In genomic region chr12:46263140-46264017, GRCh38 we compare ENCODE assay signal across 10 cellular contexts. TPM values are rescaled to one million over a fixed set of nuclear protein-coding genes. Genes with fewer than 3 reads are reported as not detected.
DNase-seq lines count a peak whose midpoint lies in the region; ATAC-seq and TF ChIP-seq lines count a peak whose summit lies in the region.
"Had no signal": no experiment of that assay in that cellular context is flagged by ENCODE, and none has a peak within 500 bp of the region (broad histone marks: within the 10 kb centered on the region; RNA-seq: fewer than 3 reads in every experiment).

No MANE protein-coding gene starts in this region.

- H3K4me3 Mint-ChIP-seq in activated T-cell treated with anti-CD3 and anti-CD28 coated beads, Interleukin-2, amount 50 U/mL, for 72 hours: peak overlapping the region; percentile 64 to 71
- peak overlapping the region; percentile 41 for H3K4me3 Mint-ChIP-seq in WTC11
- peak overlapping the region; percentile 73 to 80 for H3K4me3 Mint-ChIP-seq in stimulated activated naive B cell treated with anti-CD40 and anti-IgM and Interleukin-4, amounts not matched to agents 10 μg/mL and 1 μg/mL and 100 μg/mL, for 72 hours

- POLR2A ChIA-PET in WTC11 (lab: Charles Lee): interaction anchor here (0.6 kb wide), 1 partner anchor 108 kb away, joined by 3 read pairs; no protein-coding TSS in a partner anchor

- H3K36me3 ChIP-seq in cardiac muscle cell: no peaks in the 10 kb centered on the region

- peaks cover 65% of the 10 kb centered on the region for H3K4me1 ChIP-seq in cardiac muscle cell (ENCODE audit: low read depth)

- no peak for ATAC-seq in activated T-cell treated with anti-CD3 and anti-CD28 coated beads, Interleukin-2, amount 50 U/mL, for 72 hours (replicated peaks in 1 of 2)
- ATAC-seq in WTC11: no peak
- ATAC-seq in stimulated activated naive B cell treated with anti-CD40 and anti-IgM and Interleukin-4, amounts not matched to agents 10 μg/mL and 1 μg/mL and 100 μg/mL, for 72 hours (replicated peaks): no peak
- ATAC-seq in sciatic nerve: no peak

- no peaks in the 10 kb centered on the region for H3K27me3 Mint-ChIP-seq in activated T-cell treated with anti-CD3 and anti-CD28 coated beads, Interleukin-2, amount 50 U/mL, for 72 hours (ENCODE audit: low read depth)
- H3K27me3 Mint-ChIP-seq in WTC11 (ENCODE audit: low read depth): no peaks in the 10 kb centered on the region
- no peaks in the 10 kb centered on the region for H3K27me3 Mint-ChIP-seq in stimulated activated naive B cell treated with anti-CD40 and anti-IgM and Interleukin-4, amounts not matched to agents 10 μg/mL and 1 μg/mL and 100 μg/mL, for 72 hours

- no peak overlapping the region for H3K4me3 ChIP-seq in cardiac muscle cell

- no peaks in the 10 kb centered on the region for H3K9me3 Mint-ChIP-seq in activated T-cell treated with anti-CD3 and anti-CD28 coated beads, Interleukin-2, amount 50 U/mL, for 72 hours
- no peaks in the 10 kb centered on the region for H3K9me3 Mint-ChIP-seq in WTC11
- no peaks in the 10 kb centered on the region for H3K9me3 Mint-ChIP-seq in stimulated activated naive B cell treated with anti-CD40 and anti-IgM and Interleukin-4, amounts not matched to agents 10 μg/mL and 1 μg/mL and 100 μg/mL, for 72 hours

- CTCF ChIA-PET in WTC11 (lab: Charles Lee): interaction anchor here (0.6 to 1.0 kb wide), 3 partner anchors 104 to 335 kb away, joined by 3 read pairs; no protein-coding TSS in a partner anchor

- H3K9me3 ChIP-seq in cardiac muscle cell (ENCODE audit: low read depth): no peaks in the 10 kb centered on the region

- TF ChIP-seq CTCF in WTC11 (IDR thresholded peaks at IDR 0.05) (no peak), cardiac muscle cell (IDR thresholded peaks at IDR 0.05; ENCODE audit: low read depth, low read length) (peak; percentile 24)

- H3K4me1 Mint-ChIP-seq in activated T-cell treated with anti-CD3 and anti-CD28 coated beads, Interleukin-2, amount 50 U/mL, for 72 hours (ENCODE audit: low read depth): peaks cover 5% of the 10 kb centered on the region
- peaks cover 19% of the 10 kb centered on the region for H3K4me1 Mint-ChIP-seq in WTC11
- peaks cover 6 to 19% of the 10 kb centered on the region in 2 donors for H3K4me1 Mint-ChIP-seq in stimulated activated naive B cell treated with anti-CD40 and anti-IgM and Interleukin-4, amounts not matched to agents 10 μg/mL and 1 μg/mL and 100 μg/mL, for 72 hours

- peak overlapping the region; percentile 98 for H3K27ac ChIP-seq in cardiac muscle cell

- intact Hi-C loops in sciatic nerve (cut with DNase I): no loop called here

- H3K27me3 ChIP-seq in cardiac muscle cell: no peaks in the 10 kb centered on the region

- peak overlapping the region; percentile 82 for H3K27ac Mint-ChIP-seq in activated T-cell treated with anti-CD3 and anti-CD28 coated beads, Interleukin-2, amount 50 U/mL, for 72 hours
- peak overlapping the region; percentile 94 for H3K27ac Mint-ChIP-seq in WTC11
- peak overlapping the region; percentile 88 for H3K27ac Mint-ChIP-seq in stimulated activated naive B cell treated with anti-CD40 and anti-IgM and Interleukin-4, amounts not matched to agents 10 μg/mL and 1 μg/mL and 100 μg/mL, for 72 hours

- peaks cover 5 to 16% of the 10 kb centered on the region in 2 donors for H3K36me3 Mint-ChIP-seq in activated T-cell treated with anti-CD3 and anti-CD28 coated beads, Interleukin-2, amount 50 U/mL, for 72 hours (ENCODE audit: insufficient read depth in 2 of 2)
- peaks cover 6% of the 10 kb centered on the region; the same call in 1 of the 2 replicates for H3K36me3 Mint-ChIP-seq in WTC11
- H3K36me3 Mint-ChIP-seq in stimulated activated naive B cell treated with anti-CD40 and anti-IgM and Interleukin-4, amounts not matched to agents 10 μg/mL and 1 μg/mL and 100 μg/mL, for 72 hours: peaks cover 12 to 19% of the 10 kb centered on the region in 2 donors

- DNase-seq in activated T-cell treated with anti-CD3 and anti-CD28 coated beads, Interleukin-2, amount 50 U/mL, for 72 hours: no peak
- no peak for DNase-seq in activated T-cell treated with anti-CD3 and anti-CD28 coated beads, Interleukin-2, amount 50 U/mL, for 48 hours
- DNase-seq in WTC11 (ENCODE audit: low spot score) (no peak), cardiac muscle cell (ENCODE audit: low read depth in 1 of 2, low spot score in 1 of 2) (no peak), SW 1271 (lab: John Stamatoyannopoulos, UW) (no peak), GDM1 (lab: John Stamatoyannopoulos, UW) (no peak), sciatic nerve (ENCODE audit: low spot score) (no peak)
- no peak for DNase-seq in stimulated activated naive B cell treated with anti-CD40 and anti-IgM and Interleukin-4, amounts not matched to agents 10 μg/mL and 1 μg/mL and 100 μg/mL, for 72 hours
- DNase-seq: activated CD4-positive, alpha-beta T cell treated with anti-CD3 and anti-CD28 coated beads, Interleukin-2, amount 50 U/mL, for 4 hours; NCI-H226 had no signal

TF ChIP-seq in WTC11, 78 proteins besides CTCF, POLR2A, EP300 and RAD21 (continues in another document):
- TF ChIP-seq, protein P1, sequence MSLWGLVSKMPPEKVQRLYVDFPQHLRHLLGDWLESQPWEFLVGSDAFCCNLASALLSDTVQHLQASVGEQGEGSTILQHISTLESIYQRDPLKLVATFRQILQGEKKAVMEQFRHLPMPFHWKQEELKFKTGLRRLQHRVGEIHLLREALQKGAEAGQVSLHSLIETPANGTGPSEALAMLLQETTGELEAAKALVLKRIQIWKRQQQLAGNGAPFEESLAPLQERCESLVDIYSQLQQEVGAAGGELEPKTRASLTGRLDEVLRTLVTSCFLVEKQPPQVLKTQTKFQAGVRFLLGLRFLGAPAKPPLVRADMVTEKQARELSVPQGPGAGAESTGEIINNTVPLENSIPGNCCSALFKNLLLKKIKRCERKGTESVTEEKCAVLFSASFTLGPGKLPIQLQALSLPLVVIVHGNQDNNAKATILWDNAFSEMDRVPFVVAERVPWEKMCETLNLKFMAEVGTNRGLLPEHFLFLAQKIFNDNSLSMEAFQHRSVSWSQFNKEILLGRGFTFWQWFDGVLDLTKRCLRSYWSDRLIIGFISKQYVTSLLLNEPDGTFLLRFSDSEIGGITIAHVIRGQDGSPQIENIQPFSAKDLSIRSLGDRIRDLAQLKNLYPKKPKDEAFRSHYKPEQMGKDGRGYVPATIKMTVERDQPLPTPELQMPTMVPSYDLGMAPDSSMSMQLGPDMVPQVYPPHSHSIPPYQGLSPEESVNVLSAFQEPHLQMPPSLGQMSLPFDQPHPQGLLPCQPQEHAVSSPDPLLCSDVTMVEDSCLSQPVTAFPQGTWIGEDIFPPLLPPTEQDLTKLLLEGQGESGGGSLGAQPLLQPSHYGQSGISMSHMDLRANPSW (CRISPR knock-in tag; conservative IDR thresholded peaks at IDR 0.05; ENCODE audit: low read depth): no peak
- TF ChIP-seq ZBTB21 (CRISPR knock-in tag; IDR thresholded peaks at IDR 0.05; ENCODE audit: borderline replicate concordance): no peak
- no peak for TF ChIP-seq ZMAT4 (CRISPR knock-in tag; IDR thresholded peaks at IDR 0.05)
- no peak for TF ChIP-seq MXD4 (CRISPR knock-in tag; IDR thresholded peaks at IDR 0.05; ENCODE audit: borderline replicate concordance)
- TF ChIP-seq SMAD4 (CRISPR knock-in tag; IDR thresholded peaks at IDR 0.05): no peak
- no peak for TF ChIP-seq KAT7 (CRISPR knock-in tag; IDR thresholded peaks at IDR 0.05; ENCODE audit: borderline replicate concordance)
- no peak for TF ChIP-seq JAZF1 (CRISPR knock-in tag; IDR thresholded peaks at IDR 0.05)
- no peak for TF ChIP-seq SOX15 (CRISPR knock-in tag; IDR thresholded peaks at IDR 0.05)
- TF ChIP-seq, protein P2, sequence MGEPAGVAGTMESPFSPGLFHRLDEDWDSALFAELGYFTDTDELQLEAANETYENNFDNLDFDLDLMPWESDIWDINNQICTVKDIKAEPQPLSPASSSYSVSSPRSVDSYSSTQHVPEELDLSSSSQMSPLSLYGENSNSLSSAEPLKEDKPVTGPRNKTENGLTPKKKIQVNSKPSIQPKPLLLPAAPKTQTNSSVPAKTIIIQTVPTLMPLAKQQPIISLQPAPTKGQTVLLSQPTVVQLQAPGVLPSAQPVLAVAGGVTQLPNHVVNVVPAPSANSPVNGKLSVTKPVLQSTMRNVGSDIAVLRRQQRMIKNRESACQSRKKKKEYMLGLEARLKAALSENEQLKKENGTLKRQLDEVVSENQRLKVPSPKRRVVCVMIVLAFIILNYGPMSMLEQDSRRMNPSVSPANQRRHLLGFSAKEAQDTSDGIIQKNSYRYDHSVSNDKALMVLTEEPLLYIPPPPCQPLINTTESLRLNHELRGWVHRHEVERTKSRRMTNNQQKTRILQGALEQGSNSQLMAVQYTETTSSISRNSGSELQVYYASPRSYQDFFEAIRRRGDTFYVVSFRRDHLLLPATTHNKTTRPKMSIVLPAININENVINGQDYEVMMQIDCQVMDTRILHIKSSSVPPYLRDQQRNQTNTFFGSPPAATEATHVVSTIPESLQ (CRISPR knock-in tag; IDR thresholded peaks at IDR 0.05): no peak
- no peak for TF ChIP-seq OVOL2 (CRISPR knock-in tag; IDR thresholded peaks at IDR 0.05; ENCODE audit: borderline replicate concordance)
- TF ChIP-seq, protein P3, sequence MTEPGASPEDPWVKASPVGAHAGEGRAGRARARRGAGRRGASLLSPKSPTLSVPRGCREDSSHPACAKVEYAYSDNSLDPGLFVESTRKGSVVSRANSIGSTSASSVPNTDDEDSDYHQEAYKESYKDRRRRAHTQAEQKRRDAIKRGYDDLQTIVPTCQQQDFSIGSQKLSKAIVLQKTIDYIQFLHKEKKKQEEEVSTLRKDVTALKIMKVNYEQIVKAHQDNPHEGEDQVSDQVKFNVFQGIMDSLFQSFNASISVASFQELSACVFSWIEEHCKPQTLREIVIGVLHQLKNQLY (CRISPR knock-in tag; IDR thresholded peaks at IDR 0.05): no peak
- no peak for TF ChIP-seq ETV6 (CRISPR knock-in tag; IDR thresholded peaks at IDR 0.05)
- no peak for TF ChIP-seq ZNF263 (CRISPR knock-in tag; IDR thresholded peaks at IDR 0.05; ENCODE audit: low read depth)

RNA-seq across cellular contexts. Expression of gene SLC38A1, which starts 5.5 kb away (rescaled TPM):
- total RNA-seq in activated T-cell treated with anti-CD3 and anti-CD28 coated beads, Interleukin-2, amount 50 U/mL, for 72 hours: 100 to 1,000 TPM; 265 to 277 TPM
- total RNA-seq in WTC11 (2021): 136 to 179 TPM (median 143 TPM) in 3 replicates
- 50.8 and 59.6 TPM in 2 replicates for total RNA-seq in cardiac muscle cell
- polyA plus RNA-seq in cardiac muscle cell: 54.3 and 62.2 TPM in 2 replicates
- 12.7 TPM for total RNA-seq in sciatic nerve
